17 cellular contexts compared by ENCODE assay signal in genomic region chr12:8475508-8475907, GRCh38. TPM values are rescaled to one million over a fixed set of nuclear protein-coding genes. Genes with fewer than 3 reads are reported as not detected.
DNase-seq lines count a peak whose midpoint lies in the region; ATAC-seq and TF ChIP-seq lines count a peak whose summit lies in the region.
"Had no signal": no experiment of that assay in that cellular context is flagged by ENCODE, and none has a peak within 500 bp of the region (broad histone marks: within the 10 kb centered on the region; RNA-seq: fewer than 3 reads in every experiment).

No MANE protein-coding gene starts in this region.

- no peak overlapping the region for H2BK20ac ChIP-seq in H9 (ENCODE audit: low read depth, low read length, poor library complexity, severe bottlenecking)

- no peak overlapping the region for H3K4ac ChIP-seq in H9 (ENCODE audit: low read depth, low read length)

- no peaks in the 10 kb centered on the region for H3K9me2 ChIP-seq in PC-3 (replicated peaks; ENCODE audit: low read length)

- H3K27ac Mint-ChIP-seq in H9 (peak overlapping the region; percentile 28 to 78 (median 48); a peak in 3 of 7 replicates), WTC11 (peak overlapping the region; percentile 30; the same call in 1 of the 2 replicates), neural progenitor cell (no peak overlapping the region)
- H3K27ac Mint-ChIP-seq: B cell; CD4-positive, alpha-beta memory T cell had no signal

- H3K79me2 ChIP-seq in H9 (ENCODE audit: insufficient read depth, low read length) (no peaks in the 10 kb centered on the region), neural progenitor cell (ENCODE audit: low read depth) (no peaks in the 10 kb centered on the region), PC-3 (ENCODE audit: low read length) (no peaks in the 10 kb centered on the region)

- POLR2A ChIA-PET in WTC11 (lab: Charles Lee), result no interaction called here
- POLR2A ChIA-PET in PC-3 (lab: Charles Lee; ENCODE audit: unreplicated experiment), result no interaction called here

- H3K79me1 ChIP-seq in H9 (ENCODE audit: insufficient read depth, low read depth, low read length, poor library complexity, severe bottlenecking), result no peaks in the 10 kb centered on the region

- peak; percentile 98 for ATAC-seq in WTC11
- ATAC-seq in PC-3, result no peak
- no peak for ATAC-seq in GM18519 (IDR thresholded peaks at IDR 0.05; ENCODE audit: low FRiP score, unreplicated experiment)
- ATAC-seq: GM12878, HepG2 had no signal

- peaks cover 4% of the 10 kb centered on the region for H3K36me3 ChIP-seq in neural progenitor cell
- H3K36me3 ChIP-seq in PC-3 (ENCODE audit: low read depth, low read length), result no peaks in the 10 kb centered on the region

- H3K4me3 ChIP-seq in neural progenitor cell, result no peak overlapping the region
- H3K4me3 ChIP-seq in PC-3 (ENCODE audit: low read length), result no peak overlapping the region
- H3K4me3 ChIP-seq: GM12878 had no signal

- no peak overlapping the region for H4K91ac ChIP-seq in H9 (ENCODE audit: insufficient read length, low read depth, low read length)

- H3K9ac ChIP-seq in H9 (ENCODE audit: extremely low read depth, insufficient read length, low read length) (no peak overlapping the region), neural progenitor cell (no peak overlapping the region), PC-3 (ENCODE audit: low read length) (no peak overlapping the region)
- H3K9ac ChIP-seq: KMS-11 had no signal

- no peak overlapping the region for H3K14ac ChIP-seq in H9 (ENCODE audit: insufficient read depth, low read length)

- H2AFZ ChIP-seq in H9 (ENCODE audit: low read length) (no peak overlapping the region), neural progenitor cell (replicated peaks) (no peak overlapping the region), PC-3 (ENCODE audit: low read length) (no peak overlapping the region)

- H3K27ac ChIP-seq in H9 (ENCODE audit: insufficient read length, low read depth, low read length), result no peak overlapping the region
- H3K27ac ChIP-seq in neural progenitor cell, result no peak overlapping the region
- H3K27ac ChIP-seq in PC-3 (ENCODE audit: low read length), result no peak overlapping the region
- H3K27ac ChIP-seq: KMS-11 had no signal

- H3K27me3 Mint-ChIP-seq in H9 (ENCODE audit: low read depth) (no peaks in the 10 kb centered on the region), WTC11 (ENCODE audit: low read depth) (no peaks in the 10 kb centered on the region), neural progenitor cell (ENCODE audit: insufficient read depth, low read depth) (no peaks in the 10 kb centered on the region)

- H2BK12ac ChIP-seq in H9 (ENCODE audit: insufficient read length, low read depth, low read length), result no peak overlapping the region

- H3K4me1 ChIP-seq in H9 (ENCODE audit: insufficient read depth, low read length), result no peaks in the 10 kb centered on the region; the same call in 1 of the 2 replicates
- H3K4me1 ChIP-seq in neural progenitor cell, result peaks cover 8% of the 10 kb centered on the region
- no peaks in the 10 kb centered on the region for H3K4me1 ChIP-seq in PC-3 (ENCODE audit: insufficient read depth, low read length)

- no peak overlapping the region for H3K4me2 ChIP-seq in H9 (ENCODE audit: insufficient read depth, insufficient read length, low read length)
- peak overlapping the region; percentile 4 for H3K4me2 ChIP-seq in neural progenitor cell
- no peak overlapping the region for H3K4me2 ChIP-seq in PC-3 (ENCODE audit: low read length)
- H3K4me2 ChIP-seq: KMS-11 had no signal

- no peak overlapping the region for H2BK15ac ChIP-seq in H9 (ENCODE audit: low read depth, low read length)

- BruUV-seq in PC-3 (replicated peaks; lab: Mats Ljungman, UMichigan), result no TSS peak

- H2AK5ac ChIP-seq in H9 (ENCODE audit: insufficient read length, low read length), result no peak overlapping the region

- intact Hi-C loops in PC-3 (cut with micrococcal nuclease), result no loop called here

- H3T11ph ChIP-seq in H9 (ENCODE audit: low read length), result no peak overlapping the region

- H3K9me3 Mint-ChIP-seq in H9, result no peaks in the 10 kb centered on the region; a peak in 3 of 5 replicates
- H3K9me3 Mint-ChIP-seq in WTC11, result peaks cover 10% of the 10 kb centered on the region
- no peaks in the 10 kb centered on the region for H3K9me3 Mint-ChIP-seq in neural progenitor cell

- no peaks in the 10 kb centered on the region for H3K9me3 ChIP-seq in H9 (ENCODE audit: control insufficient read depth, low read depth, low read length)
- H3K9me3 ChIP-seq in neural progenitor cell (ENCODE audit: low read depth), result no peaks in the 10 kb centered on the region
- H3K9me3 ChIP-seq in PC-3 (ENCODE audit: low read length), result no peaks in the 10 kb centered on the region

- no peaks in the 10 kb centered on the region for H4K20me1 ChIP-seq in H9 (ENCODE audit: control insufficient read depth, insufficient read depth, insufficient read length)
- no peaks in the 10 kb centered on the region for H4K20me1 ChIP-seq in neural progenitor cell (ENCODE audit: low read depth)
- no peaks in the 10 kb centered on the region for H4K20me1 ChIP-seq in PC-3 (ENCODE audit: low read length)

- TF ChIP-seq CTCF in H9 (conservative IDR thresholded peaks at IDR 0.05) (no peak), WTC11 (IDR thresholded peaks at IDR 0.05) (no peak), neural progenitor cell (IDR thresholded peaks at IDR 0.05) (no peak), PC-3 (conservative IDR thresholded peaks at IDR 0.05; ENCODE audit: low read depth, low read length) (no peak)

- no peak overlapping the region for H4K8ac ChIP-seq in H9 (replicated peaks; ENCODE audit: insufficient read length, low read depth, low read length)

- peak; percentile 42 for DNase-seq in H9
- DNase-seq in WTC11 (ENCODE audit: low spot score), result no peak
- DNase-seq in iPS DF 4.7 (ENCODE audit: extremely low read depth, low spot score), result peak; percentile 60
- DNase-seq in neural progenitor cell (ENCODE audit: low spot score), result no peak
- no peak for DNase-seq in PC-3
- DNase-seq in MV-4-11 (lab: John Stamatoyannopoulos, UW), result no peak
- DNase-seq: 8988T; C1 segment of cervical spinal cord; CD4-positive, alpha-beta memory T cell; DMS79; H7 had no signal

- H3K36me3 Mint-ChIP-seq in H9 (ENCODE audit: insufficient read depth in 1 of 3, low read depth in 3 of 3), result peaks cover 0 to 5% (median 0%) of the 10 kb centered on the region in 3 experiments; a peak in 2 of 7 replicates
- no peaks in the 10 kb centered on the region for H3K36me3 Mint-ChIP-seq in WTC11
- no peaks in the 10 kb centered on the region for H3K36me3 Mint-ChIP-seq in neural progenitor cell
- H3K36me3 Mint-ChIP-seq: CD4-positive, alpha-beta memory T cell had no signal

- no peak overlapping the region for H2BK5ac ChIP-seq in H9 (ENCODE audit: insufficient read length, low read length)

- CTCF ChIA-PET in WTC11 (lab: Charles Lee) (interaction anchor here (1.4 kb wide), 1 partner anchor 21 kb away, joined by 4 read pairs; no protein-coding TSS in a partner anchor), PC-3 (lab: Charles Lee) (no interaction called here)

- peaks cover 2% of the 10 kb centered on the region for H3F3A ChIP-seq in neural progenitor cell (ENCODE audit: low read depth)
- no peaks in the 10 kb centered on the region for H3F3A ChIP-seq in PC-3 (ENCODE audit: low read length, unreplicated experiment)

- H2BK120ac ChIP-seq in H9 (ENCODE audit: low read depth, low read length, poor library complexity, severe bottlenecking), result no peak overlapping the region

- no peak overlapping the region for H3K56ac ChIP-seq in H9 (ENCODE audit: insufficient read length, low read depth, low read length)

- H3K27me3 ChIP-seq in H9 (ENCODE audit: insufficient read depth, low read length) (no peaks in the 10 kb centered on the region), neural progenitor cell (no peaks in the 10 kb centered on the region), PC-3 (ENCODE audit: low read length) (no peaks in the 10 kb centered on the region)

- H3K4me1 Mint-ChIP-seq in H9, result peaks cover 28 to 48% of the 10 kb centered on the region in 2 experiments
- H3K4me1 Mint-ChIP-seq in WTC11, result peaks cover 39% of the 10 kb centered on the region
- peaks cover 14% of the 10 kb centered on the region for H3K4me1 Mint-ChIP-seq in neural progenitor cell
- H3K4me1 Mint-ChIP-seq: B cell; CD4-positive, alpha-beta memory T cell had no signal

- no peak overlapping the region for H3K23ac ChIP-seq in H9 (ENCODE audit: insufficient read length, low read depth, low read length)

- no peak overlapping the region for H4K5ac ChIP-seq in H9 (ENCODE audit: insufficient read length, low read depth, low read length)

- H3K18ac ChIP-seq in H9 (ENCODE audit: insufficient read length, low read depth, low read length), result no peak overlapping the region

- H3K4me3 Mint-ChIP-seq in H9 (no peak overlapping the region; a peak in 1 of 5 replicates), WTC11 (no peak overlapping the region), neural progenitor cell (no peak overlapping the region)
- H3K4me3 Mint-ChIP-seq: B cell; CD4-positive, alpha-beta memory T cell had no signal

- no peaks in the 10 kb centered on the region for H3K23me2 ChIP-seq in H9 (ENCODE audit: insufficient read length, low read depth, low read length, poor library complexity, severe bottlenecking)

TF ChIP-seq in WTC11, 78 proteins besides CTCF, POLR2A, EP300 and RAD21:
- TF ChIP-seq ATF1 (CRISPR knock-in tag; IDR thresholded peaks at IDR 0.05) (no peak), ZNF416 (CRISPR knock-in tag; IDR thresholded peaks at IDR 0.05) (peak; percentile 95)
TF ChIP-seq in WTC11: peak in this region for 1.

RNA-seq across cellular contexts. Expression of gene CLEC6A, which starts 19.7 kb away (rescaled TPM):
- total RNA-seq in H9 (2021) (0.17 and 0.37 TPM in 2 replicates), WTC11 (2021) (0.11 to 0.20 TPM in 2 of 3 replicates, not detected in the other), neural progenitor cell (ENCODE audit: low replicate concordance) (not detected in 2 replicates), PC-3 (2014; rRNA removed) (not detected in 2 replicates)
- total RNA-seq: B cell; CD4-positive, alpha-beta memory T cell; G401; GM12878; HepG2 had no signal

RNA-seq across cellular contexts. Expression of gene CLEC4D, which starts 37.8 kb away (rescaled TPM):
- 0.42 and 0.48 TPM in 2 replicates for total RNA-seq in H9 (2021)
- 0.09 to 0.16 TPM in 2 of 3 replicates, not detected in the other for total RNA-seq in WTC11 (2021)
- 0.19 TPM in 2 replicates for total RNA-seq in neural progenitor cell (ENCODE audit: low replicate concordance)
- total RNA-seq in PC-3 (2014; rRNA removed), result not detected in 2 replicates
- total RNA-seq: B cell; CD4-positive, alpha-beta memory T cell; G401; GM12878; HepG2 had no signal

Comparison
In these comparisons a context has a peak if more than half of its experiments do, and no peak if none do; other contexts are left out.
1. DNase-seq: peak in H9 (single experiment) and iPS DF 4.7 (single experiment); none in WTC11 (single experiment), neural progenitor cell (single experiment), PC-3 (single experiment) and MV-4-11 (single experiment).